ENCODE assay signal across 18 cellular contexts in genomic region chr2:233416199-233416598, GRCh38.
DNase-seq lines count a peak whose midpoint lies in the region; ATAC-seq and TF ChIP-seq lines count a peak whose summit lies in the region.
"Had no signal": no experiment of that assay in that cellular context is flagged by ENCODE, and none has a peak within 500 bp of the region (broad histone marks: within the 10 kb centered on the region; RNA-seq: fewer than 3 reads in every experiment).

No MANE protein-coding gene starts in this region.

- peaks cover 85% of the 10 kb centered on the region for H3K4me1 Mint-ChIP-seq in activated CD4-positive, alpha-beta memory T cell treated with anti-CD3 and anti-CD28 coated beads for 36 hours (ENCODE audit: low read depth)

- H3K4me3 Mint-ChIP-seq in activated CD4-positive, alpha-beta memory T cell treated with anti-CD3 and anti-CD28 coated beads for 36 hours, result no peak overlapping the region
- H3K4me3 Mint-ChIP-seq: HFFc6, WTC11 had no signal

- POLR2A ChIA-PET in activated CD4-positive, alpha-beta memory T cell treated with anti-CD3 and anti-CD28 coated beads for 36 hours (lab: Charles Lee), result no interaction called here

- H3K4me3 ChIP-seq in right atrium auricular region (no peak overlapping the region), upper lobe of left lung (no peak overlapping the region), prostate gland (no peak overlapping the region), gastroesophageal sphincter (no peak overlapping the region)
- H3K4me3 ChIP-seq: body of pancreas, lung, skin epidermis had no signal

- TF ChIP-seq EP300 in upper lobe of left lung (IDR thresholded peaks at IDR 0.05) (no peak), gastroesophageal sphincter (IDR thresholded peaks at IDR 0.05) (no peak)

- H3K27me3 Mint-ChIP-seq in activated CD4-positive, alpha-beta memory T cell treated with anti-CD3 and anti-CD28 coated beads for 36 hours, result no peaks in the 10 kb centered on the region

- H3K36me3 Mint-ChIP-seq in activated CD4-positive, alpha-beta memory T cell treated with anti-CD3 and anti-CD28 coated beads for 36 hours, result peaks cover 25% of the 10 kb centered on the region

- TF ChIP-seq CTCF in right atrium auricular region (IDR thresholded peaks at IDR 0.05) (no peak), upper lobe of left lung (IDR thresholded peaks at IDR 0.05) (no peak), prostate gland (IDR thresholded peaks at IDR 0.05) (no peak), gastroesophageal sphincter (IDR thresholded peaks at IDR 0.05) (no peak)

- no peaks in the 10 kb centered on the region for H3K36me3 ChIP-seq in right atrium auricular region
- peaks cover 0 to 4% (median 1%) of the 10 kb centered on the region in 4 donors for H3K36me3 ChIP-seq in upper lobe of left lung
- no peaks in the 10 kb centered on the region for H3K36me3 ChIP-seq in prostate gland
- H3K36me3 ChIP-seq in gastroesophageal sphincter, result no peaks in the 10 kb centered on the region

- H3K4me1 ChIP-seq in right atrium auricular region (peaks cover 0 to 52% of the 10 kb centered on the region in 2 donors), upper lobe of left lung (peaks cover 38 to 57% (median 42%) of the 10 kb centered on the region in 4 donors), prostate gland (replicated peaks) (peaks cover 7% of the 10 kb centered on the region), gastroesophageal sphincter (peaks cover 3 to 58% (median 19%) of the 10 kb centered on the region in 3 donors)

- no peak for ATAC-seq in left cardiac atrium
- no peak for ATAC-seq in upper lobe of left lung (ENCODE audit: low FRiP score in 2 of 2)
- ATAC-seq in HG02885 (IDR thresholded peaks at IDR 0.05; ENCODE audit: poor library complexity, unreplicated experiment), result no peak
- ATAC-seq in gastroesophageal sphincter, result no peak
- ATAC-seq: body of pancreas had no signal

- no peak for TF ChIP-seq POLR2A in upper lobe of left lung (IDR thresholded peaks at IDR 0.05)
- no peak for TF ChIP-seq POLR2A in prostate gland (IDR thresholded peaks at IDR 0.05)
- no peak for TF ChIP-seq POLR2A in gastroesophageal sphincter (IDR thresholded peaks at IDR 0.05)

- H3K9me3 ChIP-seq in right atrium auricular region (peaks cover 0 to 11% of the 10 kb centered on the region in 2 donors), upper lobe of left lung (peaks cover 0 to 2% (median 0%) of the 10 kb centered on the region in 4 donors), prostate gland (no peaks in the 10 kb centered on the region), gastroesophageal sphincter (peaks cover 0 to 12% (median 0%) of the 10 kb centered on the region in 3 donors)
- H3K9me3 ChIP-seq: body of pancreas had no signal

- H3K27me3 ChIP-seq in right atrium auricular region (no peaks in the 10 kb centered on the region), upper lobe of left lung (no peaks in the 10 kb centered on the region), prostate gland (replicated peaks; ENCODE audit: insufficient read depth) (no peaks in the 10 kb centered on the region), gastroesophageal sphincter (no peaks in the 10 kb centered on the region)
- H3K27me3 ChIP-seq: body of pancreas had no signal

- DNase-seq in right atrium auricular region (ENCODE audit: low spot score), result peak; percentile 5
- no peak for DNase-seq in left cardiac atrium
- DNase-seq in activated CD4-positive, alpha-beta memory T cell treated with anti-CD3 and anti-CD28 coated beads for 36 hours, result no peak
- peak; percentile 49 for DNase-seq in mucosa of gallbladder (ENCODE audit: low spot score)
- DNase-seq in upper lobe of left lung, result no peak
- DNase-seq in prostate gland (ENCODE audit: low spot score), result no peak
- DNase-seq: body of pancreas, HFFc6, KBM-7, NCI-H1105, NCI-H446 treated with DMSO at 0.1 percent for 48 hours, nucleus accumbens, OCI-M1 had no signal

- intact Hi-C loops in left cardiac atrium (cut with DNase I), result no loop called here
- intact Hi-C loops in activated CD4-positive, alpha-beta memory T cell treated with anti-CD3 and anti-CD28 coated beads for 36 hours (cut with micrococcal nuclease), result loop anchor here (5.0 kb wide), 2 partner anchors 149 to 334 kb away; no protein-coding TSS in a partner anchor
- intact Hi-C loops in prostate gland (cut with DNase I), result no loop called here

- WGBS in upper lobe of left lung, 2 donors, result 80 to 83% methylated on average over 3 of the region's 3 CpGs
- WGBS in prostate gland, result 87% methylated on average over 3 of the region's 3 CpGs
- WGBS in gastroesophageal sphincter (ENCODE audit: low coverage in 1 of 2), 2 donors, result 96 to 97% methylated on average over 3 of the region's 3 CpGs

- CTCF ChIA-PET in activated CD4-positive, alpha-beta memory T cell treated with anti-CD3 and anti-CD28 coated beads for 36 hours (lab: Charles Lee), result interaction anchor here (1.0 to 10.0 kb wide), 3 partner anchors 12 to 28 kb away, joined by 4 to 84 read pairs (median 4); no protein-coding TSS in a partner anchor

- H3K27ac ChIP-seq in right atrium auricular region (peak overlapping the region; percentile 81 to 89), upper lobe of left lung (peak overlapping the region in 3 of 4 donors; percentile 3 to 64 (median 21)), prostate gland (no peak overlapping the region), gastroesophageal sphincter (no peak overlapping the region)
- H3K27ac ChIP-seq: body of pancreas, skin epidermis had no signal

- H3K9me3 Mint-ChIP-seq in activated CD4-positive, alpha-beta memory T cell treated with anti-CD3 and anti-CD28 coated beads for 36 hours, result peaks cover 15% of the 10 kb centered on the region

- peak overlapping the region; percentile 4 for H3K27ac Mint-ChIP-seq in activated CD4-positive, alpha-beta memory T cell treated with anti-CD3 and anti-CD28 coated beads for 36 hours
- H3K27ac Mint-ChIP-seq: HFFc6, WTC11 had no signal

Comparison
In these comparisons a context has a peak if more than half of its experiments do, and no peak if none do; other contexts are left out.
1. DNase-seq: peak in right atrium auricular region (single experiment) and mucosa of gallbladder (single experiment); none in left cardiac atrium (single experiment), activated CD4-positive, alpha-beta memory T cell treated with anti-CD3 and anti-CD28 coated beads for 36 hours (single experiment), upper lobe of left lung (0 of 2) and prostate gland (single experiment).
2. H3K27ac ChIP-seq: peak in right atrium auricular region (2 of 2) and upper lobe of left lung (3 of 4); none in prostate gland (0 of 2) and gastroesophageal sphincter (0 of 4).